Comparison of ENCODE assay signal across 8 cellular contexts in genomic region chr19:9768175-9769112, GRCh38. TPM values are rescaled to one million over a fixed set of nuclear protein-coding genes. Genes with fewer than 3 reads are reported as not detected.
DNase-seq lines count a peak whose midpoint lies in the region; ATAC-seq and TF ChIP-seq lines count a peak whose summit lies in the region.

ZNF846 (minus strand) TSS chr19:9768738; CDS start chr19:9764950, 3,788 bp downstream.

- H3K9me2 ChIP-seq in OCI-LY1 (ENCODE audit: low read depth, low read length), result no peaks in the 10 kb centered on the region

- no peaks in the 10 kb centered on the region for H3K79me2 ChIP-seq in OCI-LY1 (ENCODE audit: insufficient read depth, low read length)

- H3K4me1 ChIP-seq in HUES64 (ENCODE audit: insufficient read depth, low read length) (no peaks in the 10 kb centered on the region), OCI-LY1 (ENCODE audit: insufficient read depth, low read length, severe bottlenecking) (peaks cover 16% of the 10 kb centered on the region)

- peak within 1 kb of the TSS; percentile 4 for H2AFZ ChIP-seq in OCI-LY1 (ENCODE audit: low read length)

- H3K27ac ChIP-seq in HUES64 (ENCODE audit: low read depth, low read length) (peak within 1 kb of the TSS; percentile 98), OCI-LY1 (ENCODE audit: low read depth, low read length, poor library complexity, severe bottlenecking) (peak within 1 kb of the TSS; percentile 71)

- TF ChIP-seq CTCF in OCI-LY1 (IDR thresholded peaks at IDR 0.05; ENCODE audit: low read length), result no peak

- H3F3A ChIP-seq in OCI-LY1 (ENCODE audit: insufficient read depth, low read length), result no peaks in the 10 kb centered on the region

- H3K9me3 ChIP-seq in HUES64 (ENCODE audit: insufficient read depth, low read depth, low read length) (peaks cover 8% of the 10 kb centered on the region; the same call in 1 of the 2 replicates), OCI-LY1 (ENCODE audit: low read length) (peaks cover 2% of the 10 kb centered on the region; the same call in 1 of the 2 replicates)

- DNase-seq in D341Med (ENCODE audit: low spot score), result peak; percentile 93
- DNase-seq in activated T-cell treated with anti-CD3 and anti-CD28 coated beads for 4 hours, result peak; percentile 88
- DNase-seq in epidermal melanocyte (ENCODE audit: insufficient read length, low spot score), result peak; percentile 95
- peak; percentile 89 for DNase-seq in middle frontal gyrus (ENCODE audit: extremely low spot score, low spot score)
- DNase-seq in stimulated activated CD8-positive, alpha-beta memory T cell treated with anti-CD3 and anti-CD28 coated beads, Interleukin-2, amount 100 ng/mL, for 1 hour (ENCODE audit: low read depth in 2 of 2), result peak; percentile 86

- H3K27me3 ChIP-seq in HUES64 (ENCODE audit: insufficient read depth, low read length) (no peaks in the 10 kb centered on the region), OCI-LY1 (ENCODE audit: insufficient read depth, low read length) (no peaks in the 10 kb centered on the region)

- H3K36me3 ChIP-seq in HUES64 (ENCODE audit: insufficient read depth, low read length) (no peaks in the 10 kb centered on the region), OCI-LY1 (ENCODE audit: insufficient read depth, low read length) (peaks cover 9% of the 10 kb centered on the region)

- no peaks in the 10 kb centered on the region for H4K20me1 ChIP-seq in OCI-LY1 (ENCODE audit: insufficient read depth, low read length)

- H3K4me2 ChIP-seq in OCI-LY1 (ENCODE audit: low read length), result peak within 1 kb of the TSS; percentile 76

- H3K4me3 ChIP-seq in HUES64 (ENCODE audit: low read length) (peak within 1 kb of the TSS; percentile 96), OCI-LY1 (ENCODE audit: low read depth, low read length, poor library complexity, severe bottlenecking) (peak within 1 kb of the TSS; percentile 73)

- H3K9ac ChIP-seq in HUES64 (ENCODE audit: low read depth, low read length) (peak within 1 kb of the TSS; percentile 88), OCI-LY1 (ENCODE audit: low read length) (peak within 1 kb of the TSS; percentile 83)

- peak; percentile 96 for ATAC-seq in GM21423 (IDR thresholded peaks at IDR 0.05; ENCODE audit: unreplicated experiment)

- under 1% methylated on average over 65 of the region's 65 CpGs for WGBS in HUES64

RNA-seq across cellular contexts. Expression of gene ZNF846, which starts in this region (rescaled TPM):
- polyA plus RNA-seq in HUES64 (2013, experiment 1 of 2), result 6.6 TPM
- polyA plus RNA-seq in HUES64 (2013, experiment 2 of 2), result 6.8 TPM

Comparison
In these comparisons a context has a peak if more than half of its experiments do, and no peak if none do; other contexts are left out.
1. Peak in every context shown above with its lines: DNase-seq, ATAC-seq, H3K4me3 ChIP-seq and H3K27ac ChIP-seq.